1 cellular context compared by ENCODE assay signal in the genomic region with DNA sequence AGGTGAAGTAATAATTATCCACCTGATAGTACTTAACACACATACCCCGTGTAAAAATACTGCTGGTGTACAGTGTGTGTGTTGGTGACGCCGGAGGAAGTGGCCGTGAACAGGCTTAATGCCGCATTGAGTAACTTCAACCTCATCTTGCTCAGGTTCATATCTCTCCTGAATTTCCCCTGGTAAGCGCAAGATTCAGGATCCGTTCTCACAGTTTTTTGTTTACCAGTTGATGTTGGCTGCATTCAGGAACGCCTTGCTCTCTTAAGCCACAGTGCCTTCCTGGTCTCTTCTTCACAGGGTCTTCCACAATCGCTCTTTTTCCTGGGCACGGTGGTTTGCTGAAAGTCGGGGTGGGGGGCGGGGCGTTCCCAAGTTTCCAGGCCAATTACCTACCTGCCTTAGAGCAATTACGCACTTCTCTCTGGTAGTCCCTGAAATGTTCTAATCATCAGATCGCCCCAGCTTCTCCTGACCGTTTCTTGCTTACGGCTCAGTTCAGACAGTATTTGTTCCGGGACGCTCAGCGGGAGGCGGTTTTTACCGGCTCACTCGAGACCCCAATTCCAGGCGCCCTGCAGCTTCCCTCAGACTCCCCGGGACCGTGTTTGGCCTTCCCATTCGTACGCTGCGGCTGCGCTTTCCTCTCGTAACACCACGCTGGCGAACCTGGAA.
TF ChIP-seq lines count a peak whose summit lies in the region.

No MANE protein-coding gene starts in this region.

TF ChIP-seq in HEK293, 187 proteins besides CTCF, POLR2A, EP300 and RAD21 (continued from another document and continues in another):
- no peak for TF ChIP-seq ZBTB11 (tag by site-specific recombination; conservative IDR thresholded peaks at IDR 0.05; ENCODE audit: low read depth)
- TF ChIP-seq, protein P1, sequence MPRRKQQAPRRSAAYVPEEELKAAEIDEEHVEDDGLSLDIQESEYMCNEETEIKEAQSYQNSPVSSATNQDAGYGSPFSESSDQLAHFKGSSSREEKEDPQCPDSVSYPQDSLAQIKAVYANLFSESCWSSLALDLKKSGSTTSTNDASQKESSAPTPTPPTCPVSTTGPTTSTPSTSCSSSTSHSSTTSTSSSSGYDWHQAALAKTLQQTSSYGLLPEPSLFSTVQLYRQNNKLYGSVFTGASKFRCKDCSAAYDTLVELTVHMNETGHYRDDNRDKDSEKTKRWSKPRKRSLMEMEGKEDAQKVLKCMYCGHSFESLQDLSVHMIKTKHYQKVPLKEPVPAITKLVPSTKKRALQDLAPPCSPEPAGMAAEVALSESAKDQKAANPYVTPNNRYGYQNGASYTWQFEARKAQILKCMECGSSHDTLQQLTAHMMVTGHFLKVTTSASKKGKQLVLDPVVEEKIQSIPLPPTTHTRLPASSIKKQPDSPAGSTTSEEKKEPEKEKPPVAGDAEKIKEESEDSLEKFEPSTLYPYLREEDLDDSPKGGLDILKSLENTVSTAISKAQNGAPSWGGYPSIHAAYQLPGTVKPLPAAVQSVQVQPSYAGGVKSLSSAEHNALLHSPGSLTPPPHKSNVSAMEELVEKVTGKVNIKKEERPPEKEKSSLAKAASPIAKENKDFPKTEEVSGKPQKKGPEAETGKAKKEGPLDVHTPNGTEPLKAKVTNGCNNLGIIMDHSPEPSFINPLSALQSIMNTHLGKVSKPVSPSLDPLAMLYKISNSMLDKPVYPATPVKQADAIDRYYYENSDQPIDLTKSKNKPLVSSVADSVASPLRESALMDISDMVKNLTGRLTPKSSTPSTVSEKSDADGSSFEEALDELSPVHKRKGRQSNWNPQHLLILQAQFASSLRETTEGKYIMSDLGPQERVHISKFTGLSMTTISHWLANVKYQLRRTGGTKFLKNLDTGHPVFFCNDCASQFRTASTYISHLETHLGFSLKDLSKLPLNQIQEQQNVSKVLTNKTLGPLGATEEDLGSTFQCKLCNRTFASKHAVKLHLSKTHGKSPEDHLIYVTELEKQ (tag by site-specific recombination; IDR thresholded peaks at IDR 0.05; ENCODE audit: borderline replicate concordance) = no peak
- no peak for TF ChIP-seq ZSCAN16 (tag by site-specific recombination; IDR thresholded peaks at IDR 0.05)
- TF ChIP-seq ZNF404 (tag by site-specific recombination; IDR thresholded peaks at IDR 0.05) = no peak
- no peak for TF ChIP-seq ZNF214 (tag by site-specific recombination; IDR thresholded peaks at IDR 0.05; ENCODE audit: borderline replicate concordance)
- TF ChIP-seq, protein P2, sequence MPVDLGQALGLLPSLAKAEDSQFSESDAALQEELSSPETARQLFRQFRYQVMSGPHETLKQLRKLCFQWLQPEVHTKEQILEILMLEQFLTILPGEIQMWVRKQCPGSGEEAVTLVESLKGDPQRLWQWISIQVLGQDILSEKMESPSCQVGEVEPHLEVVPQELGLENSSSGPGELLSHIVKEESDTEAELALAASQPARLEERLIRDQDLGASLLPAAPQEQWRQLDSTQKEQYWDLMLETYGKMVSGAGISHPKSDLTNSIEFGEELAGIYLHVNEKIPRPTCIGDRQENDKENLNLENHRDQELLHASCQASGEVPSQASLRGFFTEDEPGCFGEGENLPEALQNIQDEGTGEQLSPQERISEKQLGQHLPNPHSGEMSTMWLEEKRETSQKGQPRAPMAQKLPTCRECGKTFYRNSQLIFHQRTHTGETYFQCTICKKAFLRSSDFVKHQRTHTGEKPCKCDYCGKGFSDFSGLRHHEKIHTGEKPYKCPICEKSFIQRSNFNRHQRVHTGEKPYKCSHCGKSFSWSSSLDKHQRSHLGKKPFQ (tag by site-specific recombination; IDR thresholded peaks at IDR 0.05) = no peak
- TF ChIP-seq ELK4 (IDR thresholded peaks at IDR 0.05; ENCODE audit: borderline replicate concordance, low read depth, low read length) = no peak
- no peak for TF ChIP-seq HIC1 (tag by site-specific recombination; IDR thresholded peaks at IDR 0.05)
- TF ChIP-seq FEZF1 (tag by site-specific recombination; IDR thresholded peaks at IDR 0.05) = peak; percentile 32; the same call in 1 of the 2 replicates
- TF ChIP-seq ZNF341 (tag by site-specific recombination; IDR thresholded peaks at IDR 0.05; ENCODE audit: low read depth) = peak; percentile 26
- TF ChIP-seq ZNF138 (tag by site-specific recombination; IDR thresholded peaks at IDR 0.05; ENCODE audit: borderline replicate concordance) = no peak
- TF ChIP-seq, protein P3, sequence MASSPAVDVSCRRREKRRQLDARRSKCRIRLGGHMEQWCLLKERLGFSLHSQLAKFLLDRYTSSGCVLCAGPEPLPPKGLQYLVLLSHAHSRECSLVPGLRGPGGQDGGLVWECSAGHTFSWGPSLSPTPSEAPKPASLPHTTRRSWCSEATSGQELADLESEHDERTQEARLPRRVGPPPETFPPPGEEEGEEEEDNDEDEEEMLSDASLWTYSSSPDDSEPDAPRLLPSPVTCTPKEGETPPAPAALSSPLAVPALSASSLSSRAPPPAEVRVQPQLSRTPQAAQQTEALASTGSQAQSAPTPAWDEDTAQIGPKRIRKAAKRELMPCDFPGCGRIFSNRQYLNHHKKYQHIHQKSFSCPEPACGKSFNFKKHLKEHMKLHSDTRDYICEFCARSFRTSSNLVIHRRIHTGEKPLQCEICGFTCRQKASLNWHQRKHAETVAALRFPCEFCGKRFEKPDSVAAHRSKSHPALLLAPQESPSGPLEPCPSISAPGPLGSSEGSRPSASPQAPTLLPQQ (tag by site-specific recombination; IDR thresholded peaks at IDR 0.05) = peak; percentile 38
- TF ChIP-seq KLF17 (tag by site-specific recombination; IDR thresholded peaks at IDR 0.05) = peak; percentile 52; the same call in 1 of the 2 replicates
- no peak for TF ChIP-seq HOXA7 (CRISPR knock-in tag; IDR thresholded peaks at IDR 0.05; ENCODE audit: borderline replicate concordance)
- TF ChIP-seq ZSCAN30 (tag by site-specific recombination; IDR thresholded peaks at IDR 0.05) = 0 out of 2 replicates have a peak, but pooled peaks have one; percentile 61
- no peak for TF ChIP-seq BCL6B (tag by site-specific recombination; IDR thresholded peaks at IDR 0.05)
- TF ChIP-seq ZNF140 (tag by site-specific recombination; IDR thresholded peaks at IDR 0.05) = no peak
- peak; percentile 50 for TF ChIP-seq ZNF629 (tag by site-specific recombination; IDR thresholded peaks at IDR 0.05)
- no peak for TF ChIP-seq ZNF23 (tag by site-specific recombination; IDR thresholded peaks at IDR 0.05; ENCODE audit: borderline replicate concordance)
- no peak for TF ChIP-seq ZNF48 (tag by site-specific recombination; IDR thresholded peaks at IDR 0.05)
- TF ChIP-seq ZNF266 (tag by site-specific recombination; IDR thresholded peaks at IDR 0.05; ENCODE audit: low read depth) = no peak
- TF ChIP-seq ZNF416 (tag by site-specific recombination; IDR thresholded peaks at IDR 0.05) = no peak
- no peak for TF ChIP-seq ZNF302 (tag by site-specific recombination; IDR thresholded peaks at IDR 0.05; ENCODE audit: low read depth)
- no peak for TF ChIP-seq ZNF514 (tag by site-specific recombination; IDR thresholded peaks at IDR 0.05)
- no peak for TF ChIP-seq ZNF311 (tag by site-specific recombination; IDR thresholded peaks at IDR 0.05; ENCODE audit: borderline replicate concordance)
- TF ChIP-seq OVOL3 (tag by site-specific recombination; IDR thresholded peaks at IDR 0.05) = no peak
- TF ChIP-seq, protein P4, sequence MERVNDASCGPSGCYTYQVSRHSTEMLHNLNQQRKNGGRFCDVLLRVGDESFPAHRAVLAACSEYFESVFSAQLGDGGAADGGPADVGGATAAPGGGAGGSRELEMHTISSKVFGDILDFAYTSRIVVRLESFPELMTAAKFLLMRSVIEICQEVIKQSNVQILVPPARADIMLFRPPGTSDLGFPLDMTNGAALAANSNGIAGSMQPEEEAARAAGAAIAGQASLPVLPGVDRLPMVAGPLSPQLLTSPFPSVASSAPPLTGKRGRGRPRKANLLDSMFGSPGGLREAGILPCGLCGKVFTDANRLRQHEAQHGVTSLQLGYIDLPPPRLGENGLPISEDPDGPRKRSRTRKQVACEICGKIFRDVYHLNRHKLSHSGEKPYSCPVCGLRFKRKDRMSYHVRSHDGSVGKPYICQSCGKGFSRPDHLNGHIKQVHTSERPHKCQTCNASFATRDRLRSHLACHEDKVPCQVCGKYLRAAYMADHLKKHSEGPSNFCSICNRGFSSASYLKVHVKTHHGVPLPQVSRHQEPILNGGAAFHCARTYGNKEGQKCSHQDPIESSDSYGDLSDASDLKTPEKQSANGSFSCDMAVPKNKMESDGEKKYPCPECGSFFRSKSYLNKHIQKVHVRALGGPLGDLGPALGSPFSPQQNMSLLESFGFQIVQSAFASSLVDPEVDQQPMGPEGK (tag by site-specific recombination; IDR thresholded peaks at IDR 0.05) = peak; percentile 60
- TF ChIP-seq ZNF239 (tag by site-specific recombination; IDR thresholded peaks at IDR 0.05) = no peak
- TF ChIP-seq SP3 (tag by site-specific recombination; IDR thresholded peaks at IDR 0.05) = no peak
- TF ChIP-seq, protein P5, sequence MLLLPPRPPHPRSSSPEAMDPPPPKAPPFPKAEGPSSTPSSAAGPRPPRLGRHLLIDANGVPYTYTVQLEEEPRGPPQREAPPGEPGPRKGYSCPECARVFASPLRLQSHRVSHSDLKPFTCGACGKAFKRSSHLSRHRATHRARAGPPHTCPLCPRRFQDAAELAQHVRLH (tag by site-specific recombination; IDR thresholded peaks at IDR 0.05) = peak; percentile 58
- TF ChIP-seq ZNF654 (tag by site-specific recombination; IDR thresholded peaks at IDR 0.05; ENCODE audit: low read depth) = no peak
- peak; percentile 40 for TF ChIP-seq SP7 (tag by site-specific recombination; IDR thresholded peaks at IDR 0.05)
